In the genomic region with DNA sequence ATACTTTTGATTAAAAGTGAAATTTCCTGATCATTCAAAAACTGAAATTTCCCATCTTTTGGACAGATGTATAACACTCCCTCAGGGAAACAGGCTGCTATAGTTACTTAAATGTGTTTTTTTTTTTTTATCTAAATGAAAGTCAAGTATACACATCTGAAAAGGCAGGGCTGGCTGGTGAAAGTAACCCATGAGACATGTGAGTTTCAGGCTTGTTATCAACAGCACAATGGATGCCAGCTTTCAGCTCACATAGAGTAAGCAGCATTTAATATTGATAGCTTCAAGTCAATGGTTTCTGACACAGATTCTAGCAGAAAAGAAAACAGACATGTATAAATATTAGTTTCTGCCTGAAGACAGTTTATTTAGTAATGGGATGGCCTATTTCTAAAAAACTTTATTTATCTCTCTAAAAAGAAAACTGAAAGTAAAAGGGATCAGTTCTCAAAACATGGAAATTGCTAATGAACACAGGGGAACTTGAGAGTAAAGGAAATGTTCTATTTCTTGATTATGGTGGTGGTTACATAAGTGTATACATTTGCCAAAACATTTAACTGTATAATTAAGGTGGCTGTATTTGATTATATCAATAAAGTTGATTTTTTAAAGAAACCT, we compare ENCODE assay signal across 9 cellular contexts.
A peak's percentile ranks its signal among the peaks of the same experiment; 100 is the strongest.
DNase-seq lines count a peak whose midpoint lies in the region; ATAC-seq and TF ChIP-seq lines count a peak whose summit lies in the region.
"Had no signal": no experiment of that assay in that cellular context is flagged by ENCODE, and none has a peak within 500 bp of the region (broad histone marks: within the 10 kb centered on the region; RNA-seq: fewer than 3 reads in every experiment).

No MANE protein-coding gene starts in this region.

- no peak overlapping the region for H3K27ac Mint-ChIP-seq in T-helper 1 cell treated with Interleukin-12 subunit alpha and Interleukin-12 subunit beta and Interleukin-4 antibody, amounts not matched to agents 30 μg/mL and 1 μg/mL, for 36 hours

- no peaks in the 10 kb centered on the region for H3K9me3 ChIP-seq in skeletal muscle satellite cell (replicated peaks; ENCODE audit: low read length)

- H3K4me1 Mint-ChIP-seq in T-helper 1 cell treated with Interleukin-12 subunit alpha and Interleukin-12 subunit beta and Interleukin-4 antibody, amounts not matched to agents 30 μg/mL and 1 μg/mL, for 36 hours (ENCODE audit: low read depth) = peaks cover 3% of the 10 kb centered on the region

- H3K4me2 ChIP-seq in skeletal muscle satellite cell (ENCODE audit: low read length) = peak overlapping the region; percentile 54

- no peak overlapping the region for H3K4me3 ChIP-seq in skeletal muscle satellite cell (ENCODE audit: low read length)

- no peaks in the 10 kb centered on the region for H3K36me3 ChIP-seq in skeletal muscle satellite cell (ENCODE audit: insufficient read depth, low read length)

- no peak for TF ChIP-seq POLR2A in erythroblast (IDR thresholded peaks at IDR 0.05; ENCODE audit: low read length)

- no peaks in the 10 kb centered on the region for H3K36me3 Mint-ChIP-seq in T-helper 1 cell treated with Interleukin-12 subunit alpha and Interleukin-12 subunit beta and Interleukin-4 antibody, amounts not matched to agents 30 μg/mL and 1 μg/mL, for 36 hours (ENCODE audit: low read depth)

- H3K27me3 Mint-ChIP-seq in T-helper 1 cell treated with Interleukin-12 subunit alpha and Interleukin-12 subunit beta and Interleukin-4 antibody, amounts not matched to agents 30 μg/mL and 1 μg/mL, for 36 hours (ENCODE audit: low read depth) = no peaks in the 10 kb centered on the region

- H3K27me3 ChIP-seq in skeletal muscle satellite cell (ENCODE audit: control insufficient read depth, insufficient read depth, low read length) = no peaks in the 10 kb centered on the region

- peak; percentile 87 for ATAC-seq in HG02642 (IDR thresholded peaks at IDR 0.05; ENCODE audit: poor library complexity, unreplicated experiment)

- H3K4me3 Mint-ChIP-seq in T-helper 1 cell treated with Interleukin-12 subunit alpha and Interleukin-12 subunit beta and Interleukin-4 antibody, amounts not matched to agents 30 μg/mL and 1 μg/mL, for 36 hours = peak overlapping the region; percentile 11

- no peaks in the 10 kb centered on the region for H3K4me1 ChIP-seq in skeletal muscle satellite cell (ENCODE audit: control insufficient read depth, insufficient read depth, low read length)

- H3K9me3 Mint-ChIP-seq in T-helper 1 cell treated with Interleukin-12 subunit alpha and Interleukin-12 subunit beta and Interleukin-4 antibody, amounts not matched to agents 30 μg/mL and 1 μg/mL, for 36 hours = peaks cover 4% of the 10 kb centered on the region

- DNase-seq in NOMO-1 treated with DMSO at 0.1 percent for 48 hours (lab: John Stamatoyannopoulos, UW; ENCODE audit: unreplicated experiment) (peak; percentile 24), NOMO-1 treated with dmso at 0.1 percent for 144 hours (lab: John Stamatoyannopoulos, UW; ENCODE audit: unreplicated experiment) (no peak), amniotic stem cell (lab: John Stamatoyannopoulos, UW) (no peak), erythroblast (lab: John Stamatoyannopoulos, UW) (no peak), NCI-H187 treated with DMSO at 0.1 percent for 48 hours (lab: John Stamatoyannopoulos, UW) (no peak)
- DNase-seq: activated CD4-positive, CD25-positive, alpha-beta regulatory T cell treated with anti-CD3 and anti-CD28 coated beads, Interleukin-2, amount 50 U/mL, for 72 hours had no signal

- H3K9ac ChIP-seq in skeletal muscle satellite cell (ENCODE audit: low read depth, low read length) = peak overlapping the region; percentile 42
